Comparison of ENCODE assay signal across 9 cellular contexts in genomic region chr1:160169553-160170399, GRCh38. TPM values are rescaled to one million over a fixed set of nuclear protein-coding genes. Genes with fewer than 3 reads are reported as not detected.
DNase-seq lines count a peak whose midpoint lies in the region; ATAC-seq lines count a peak whose summit lies in the region.
"Had no signal": no experiment of that assay in that cellular context is flagged by ENCODE, and none has a peak within 500 bp of the region (broad histone marks: within the 10 kb centered on the region; RNA-seq: fewer than 3 reads in every experiment).

No MANE protein-coding gene starts in this region.

- H3K79me1 ChIP-seq in mesendoderm (ENCODE audit: low read length) = no peaks in the 10 kb centered on the region

- peak overlapping the region; percentile 90 for H3K27ac ChIP-seq in mesendoderm (ENCODE audit: low read depth, low read length)
- H3K27ac ChIP-seq: KMS-11 had no signal

- no peaks in the 10 kb centered on the region for H3K36me3 ChIP-seq in mesendoderm (ENCODE audit: control insufficient read depth, insufficient read depth, low read length)

- H3K4me3 ChIP-seq in mesendoderm (ENCODE audit: low read length) = no peak overlapping the region

- H2BK15ac ChIP-seq in mesendoderm (replicated peaks; ENCODE audit: low read depth) = no peak overlapping the region

- H4K8ac ChIP-seq in mesendoderm (ENCODE audit: low read depth, low read length) = no peak overlapping the region

- peak overlapping the region; percentile 93 for H3K18ac ChIP-seq in mesendoderm (ENCODE audit: low read length)

- peak overlapping the region; percentile 22 for H3K9ac ChIP-seq in mesendoderm (ENCODE audit: low read length)
- H3K9ac ChIP-seq: KMS-11 had no signal

- H2BK120ac ChIP-seq in mesendoderm (ENCODE audit: low read depth, low read length) = peak overlapping the region; percentile 74

- no CpG with 5 or more reads among the region's 15 CpGs for WGBS in mesendoderm (ENCODE audit: extremely low coverage, insufficient coverage, low lambda C conversion rate)

- H3K79me2 ChIP-seq in mesendoderm (ENCODE audit: control insufficient read depth, insufficient read depth, low read length) = no peaks in the 10 kb centered on the region

- ATAC-seq in GM18870 (IDR thresholded peaks at IDR 0.05; ENCODE audit: unreplicated experiment) (peak; percentile 56), HG02759 (IDR thresholded peaks at IDR 0.05; ENCODE audit: unreplicated experiment) (peak; percentile 74), GM19035 (IDR thresholded peaks at IDR 0.05; ENCODE audit: unreplicated experiment) (no peak), GM18858 (IDR thresholded peaks at IDR 0.05; ENCODE audit: unreplicated experiment) (no peak)

- H3K56ac ChIP-seq in mesendoderm (ENCODE audit: low read length) = peak overlapping the region; percentile 72

- no peaks in the 10 kb centered on the region for H3K27me3 ChIP-seq in mesendoderm (ENCODE audit: insufficient read depth, low read length, poor library complexity)

- H3K4me1 ChIP-seq in mesendoderm (ENCODE audit: control insufficient read depth, low read depth, low read length) = peaks cover 22% of the 10 kb centered on the region

- H3K23ac ChIP-seq in mesendoderm (ENCODE audit: low read length) = no peak overlapping the region

- DNase-seq in NCI-H748 treated with DMSO at 0.1 percent for 48 hours (lab: John Stamatoyannopoulos, UW) = peak; percentile 71
- peak; percentile 96 for DNase-seq in mesendoderm
- DNase-seq in activated gamma-delta T cell treated with Interleukin-2 at 50 U/mL for 16 hours = no peak
- no peak for DNase-seq in NCI-H446 (lab: John Stamatoyannopoulos, UW)

- no peak overlapping the region for H4K5ac ChIP-seq in mesendoderm (ENCODE audit: low read length)

- H2AK5ac ChIP-seq in mesendoderm (ENCODE audit: low read length) = no peak overlapping the region

- no peak overlapping the region for H3K4me2 ChIP-seq in mesendoderm (ENCODE audit: low read length)
- H3K4me2 ChIP-seq: KMS-11 had no signal

- peak overlapping the region; percentile 92 for H2BK5ac ChIP-seq in mesendoderm (ENCODE audit: low read length)

- H3K4ac ChIP-seq in mesendoderm (ENCODE audit: low read depth, low read length) = peak overlapping the region; percentile 93

RNA-seq across cellular contexts. Expression of gene ATP1A4, which starts 18.4 kb away (rescaled TPM):
- polyA plus RNA-seq in mesendoderm (2013, experiment 1 of 2) = 0.56 TPM
- 0.42 TPM for polyA plus RNA-seq in mesendoderm (2013, experiment 2 of 2)

RNA-seq across cellular contexts. Expression of gene CASQ1, which starts 20.6 kb away (rescaled TPM):
- 2.6 TPM for polyA plus RNA-seq in mesendoderm (2013, experiment 1 of 2)
- 2.5 TPM for polyA plus RNA-seq in mesendoderm (2013, experiment 2 of 2)

RNA-seq across cellular contexts. Expression of gene PEA15, which starts 35.4 kb away (rescaled TPM):
- 260 TPM for polyA plus RNA-seq in mesendoderm (2013, experiment 1 of 2)
- polyA plus RNA-seq in mesendoderm (2013, experiment 2 of 2) = 272 TPM

RNA-seq across cellular contexts. Expression of gene ATP1A2, which starts 54.2 kb away (rescaled TPM):
- 4.3 TPM for polyA plus RNA-seq in mesendoderm (2013, experiment 1 of 2)
- 4.0 TPM for polyA plus RNA-seq in mesendoderm (2013, experiment 2 of 2)

Comparison
In these comparisons a context has a peak if more than half of its experiments do, and no peak if none do; other contexts are left out.
1. ATAC-seq: peak in GM18870 (single experiment) and HG02759 (single experiment); none in GM19035 (single experiment) and GM18858 (single experiment).
2. DNase-seq: peak in NCI-H748 treated with DMSO at 0.1 percent for 48 hours (single experiment) and mesendoderm (single experiment); none in activated gamma-delta T cell treated with Interleukin-2 at 50 U/mL for 16 hours (single experiment) and NCI-H446 (0 of 2).